ENCODE assay signal across 1 cellular context in genomic region chr2:169798397-169798717, GRCh38.
TF ChIP-seq lines count a peak whose summit lies in the region.

No MANE protein-coding gene starts in this region.

TF ChIP-seq in IMR-90, 13 proteins besides CTCF, POLR2A, EP300 and RAD21 (continued from another document):
- no peak for TF ChIP-seq MAZ (IDR thresholded peaks at IDR 0.05; ENCODE audit: borderline replicate concordance, low read depth, low read length)
- TF ChIP-seq RFX5 (IDR thresholded peaks at IDR 0.05; ENCODE audit: low read depth, low read length): no peak
- no peak for TF ChIP-seq CEBPB (IDR thresholded peaks at IDR 0.05; ENCODE audit: low read depth, low read length)
- no peak for TF ChIP-seq MXI1 (IDR thresholded peaks at IDR 0.05; ENCODE audit: borderline replicate concordance, low read depth, low read length)
- no peak for TF ChIP-seq FOS (IDR thresholded peaks at IDR 0.05; ENCODE audit: low read depth, low read length)
- no peak for TF ChIP-seq SMC3 (IDR thresholded peaks at IDR 0.05; ENCODE audit: low read depth, low read length)
- no peak for TF ChIP-seq BHLHE40 (IDR thresholded peaks at IDR 0.05; ENCODE audit: low read depth, low read length)
